In genomic region chr6:132798820-132799538, GRCh38 we compare ENCODE assay signal across 8 cellular contexts. TPM values are rescaled to one million over a fixed set of nuclear protein-coding genes. Genes with fewer than 3 reads are reported as not detected.
A peak's percentile ranks its signal among the peaks of the same experiment; 100 is the strongest.
DNase-seq lines count a peak whose midpoint lies in the region; ATAC-seq and TF ChIP-seq lines count a peak whose summit lies in the region.

No MANE protein-coding gene starts in this region.

- peak overlapping the region in 1 of 2 donors; percentile 62 for H3K27ac Mint-ChIP-seq in natural killer cell treated with Interleukin-12 subunit alpha and Interleukin-12 subunit beta and Interleukin-15 and Interleukin-18, amount 100 ng/mL, for 72 hours

- no peak overlapping the region for H3K4me2 ChIP-seq in PC-9

- CTCF ChIA-PET in PC-9 (lab: Charles Lee), result interaction anchor here (0.5 to 1.7 kb wide), 6 partner anchors 14 to 1599 kb away, joined by 3 to 13 read pairs (median 5); no protein-coding TSS in a partner anchor

- WGBS in thymus, result 20% methylated on average over 17 of the region's 17 CpGs

- peak; percentile 91 for TF ChIP-seq CTCF in PC-9 (conservative IDR thresholded peaks at IDR 0.05)
- TF ChIP-seq CTCF in fibroblast of pulmonary artery (IDR thresholded peaks at IDR 0.05; ENCODE audit: low read length, missing control alignments), result peak; percentile 90

- H3K4me3 ChIP-seq in PC-9, result no peak overlapping the region; the same call in 1 of the 2 replicates
- peak overlapping the region; percentile 78 for H3K4me3 ChIP-seq in fibroblast of pulmonary artery (replicated peaks; ENCODE audit: low read depth, low read length)
- H3K4me3 ChIP-seq in thymus (ENCODE audit: low read length), result peak overlapping the region; percentile 89

- no TSS peak for BruUV-seq in PC-9 (replicated peaks; lab: Mats Ljungman, UMichigan)

- H3K27me3 Mint-ChIP-seq in natural killer cell treated with Interleukin-12 subunit alpha and Interleukin-12 subunit beta and Interleukin-15 and Interleukin-18, amount 100 ng/mL, for 72 hours, result peaks cover 0 to 2% of the 10 kb centered on the region in 2 donors

- no peak overlapping the region for H2AFZ ChIP-seq in PC-9

- H3K27me3 ChIP-seq in PC-9 (ENCODE audit: insufficient read depth, low read depth), result no peaks in the 10 kb centered on the region
- no peaks in the 10 kb centered on the region for H3K27me3 ChIP-seq in thymus (ENCODE audit: control insufficient read depth, insufficient read depth)

- DNase-seq in DMS153 treated with DMSO at 0.1 percent for 48 hours (lab: John Stamatoyannopoulos, UW; ENCODE audit: unreplicated experiment) (peak; percentile 73), HS-5 (ENCODE audit: low read depth) (peak; percentile 35), PC-9 (peak; percentile 78 to 85), activated T-helper 1 cell treated with Interleukin-2 at 50 U/mL for 16 hours (ENCODE audit: low read depth) (peak; percentile 52), fibroblast of pulmonary artery (ENCODE audit: low read depth) (peak; percentile 72)
- peak; percentile 65 for DNase-seq in natural killer cell treated with Interleukin-12 subunit alpha and Interleukin-12 subunit beta and Interleukin-15 and Interleukin-18, amount 100 ng/mL, for 72 hours (ENCODE audit: low spot score)

- H3K4me3 Mint-ChIP-seq in natural killer cell treated with Interleukin-12 subunit alpha and Interleukin-12 subunit beta and Interleukin-15 and Interleukin-18, amount 100 ng/mL, for 72 hours, result no peak overlapping the region

- intact Hi-C loops in PC-9 (cut with micrococcal nuclease; ENCODE audit: unreplicated experiment), result loop anchor here (1.0 to 5.0 kb wide), 2 partner anchors 15 to 287 kb away; partner anchors contain the start of genes RPS12 and STX7

- H3K4me1 ChIP-seq in PC-9 (replicated peaks; ENCODE audit: insufficient read depth) (peaks cover 7% of the 10 kb centered on the region), thymus (ENCODE audit: control insufficient read depth, insufficient read depth, low read length) (peaks cover 2% of the 10 kb centered on the region)

- ATAC-seq in GM21381 (IDR thresholded peaks at IDR 0.05; ENCODE audit: unreplicated experiment), result peak; percentile 82
- peak; percentile 82 to 85 for ATAC-seq in natural killer cell treated with Interleukin-12 subunit alpha and Interleukin-12 subunit beta and Interleukin-15 and Interleukin-18, amount 100 ng/mL, for 72 hours

- H3K27ac ChIP-seq in PC-9, result no peak overlapping the region
- H3K27ac ChIP-seq in thymus (ENCODE audit: low read depth), result peak overlapping the region; percentile 46

- no peaks in the 10 kb centered on the region for H3K9me2 ChIP-seq in PC-9 (ENCODE audit: insufficient read depth)

- H4K20me1 ChIP-seq in PC-9 (ENCODE audit: insufficient read depth), result no peaks in the 10 kb centered on the region

- peaks cover 6 to 11% of the 10 kb centered on the region in 2 donors for H3K4me1 Mint-ChIP-seq in natural killer cell treated with Interleukin-12 subunit alpha and Interleukin-12 subunit beta and Interleukin-15 and Interleukin-18, amount 100 ng/mL, for 72 hours (ENCODE audit: low read depth in 2 of 2)

- POLR2A ChIA-PET in PC-9 (lab: Charles Lee; ENCODE audit: unreplicated experiment), result interaction anchor here (0.7 kb wide), 1 partner anchor 753 kb away, joined by 5 read pairs; no protein-coding TSS in a partner anchor

- no peaks in the 10 kb centered on the region for H3K36me3 Mint-ChIP-seq in natural killer cell treated with Interleukin-12 subunit alpha and Interleukin-12 subunit beta and Interleukin-15 and Interleukin-18, amount 100 ng/mL, for 72 hours

- H3F3A ChIP-seq in PC-9 (ENCODE audit: insufficient read depth, low read depth), result no peaks in the 10 kb centered on the region

- H3K79me2 ChIP-seq in PC-9 (ENCODE audit: low read depth), result peaks cover 16% of the 10 kb centered on the region

- no peaks in the 10 kb centered on the region for H3K9me3 Mint-ChIP-seq in natural killer cell treated with Interleukin-12 subunit alpha and Interleukin-12 subunit beta and Interleukin-15 and Interleukin-18, amount 100 ng/mL, for 72 hours

- H3K36me3 ChIP-seq in PC-9 (ENCODE audit: low read depth) (peaks cover 12% of the 10 kb centered on the region), thymus (ENCODE audit: control insufficient read depth, insufficient read depth) (no peaks in the 10 kb centered on the region)

- H3K9me3 ChIP-seq in PC-9 (ENCODE audit: insufficient read depth, low read depth), result peaks cover 7% of the 10 kb centered on the region
- no peaks in the 10 kb centered on the region for H3K9me3 ChIP-seq in thymus (ENCODE audit: control insufficient read depth)

RNA-seq across cellular contexts. Expression of gene SLC18B1, which starts 0.5 kb away (rescaled TPM):
- 18.0 and 20.8 TPM in 2 replicates for total RNA-seq in PC-9 (2021)
- total RNA-seq in natural killer cell treated with Interleukin-12 subunit alpha and Interleukin-12 subunit beta and Interleukin-15 and Interleukin-18, amount 100 ng/mL, for 72 hours, result 1 to 10 TPM; 2.9 to 5.6 TPM
- polyA plus RNA-seq in thymus, result 12.4 TPM

RNA-seq across cellular contexts. Expression of gene RPS12, which starts 15.4 kb away (rescaled TPM):
- total RNA-seq in PC-9 (2021), result 1,228 and 1,296 TPM in 2 replicates
- total RNA-seq in natural killer cell treated with Interleukin-12 subunit alpha and Interleukin-12 subunit beta and Interleukin-15 and Interleukin-18, amount 100 ng/mL, for 72 hours, result 1,000 to 10,000 TPM in 1 of 2 donors, 100 to 1,000 TPM in 1; 832 to 1,576 TPM
- polyA plus RNA-seq in thymus, result 3,585 TPM

RNA-seq across cellular contexts. Expression of gene VNN2, which starts 41.3 kb away (rescaled TPM):
- 1.2 TPM in 1 of 2 replicates, not detected in the other for total RNA-seq in PC-9 (2021)
- 10 to 100 TPM; 28.9 to 30.8 TPM for total RNA-seq in natural killer cell treated with Interleukin-12 subunit alpha and Interleukin-12 subunit beta and Interleukin-15 and Interleukin-18, amount 100 ng/mL, for 72 hours
- polyA plus RNA-seq in thymus, result 10.5 TPM

Comparison
In these comparisons a context has a peak if more than half of its experiments do, and no peak if none do; other contexts are left out.
1. RNA of gene VNN2, which starts 41.3 kb away (total RNA-seq): 28.9 to 30.8 TPM in natural killer cell treated with Interleukin-12 subunit alpha and Interleukin-12 subunit beta and Interleukin-15 and Interleukin-18, amount 100 ng/mL, for 72 hours; 1.2 TPM in PC-9; every median in the first group is over 10 times any median in the second.
2. Peak in every context shown above with its lines, with median percentiles within 50 percentile points of each other: DNase-seq.